Comparison of ENCODE assay signal across 17 cellular contexts in genomic region chr2:240935101-240935876, GRCh38. TPM values are rescaled to one million over a fixed set of nuclear protein-coding genes. Genes with fewer than 3 reads are reported as not detected.
DNase-seq lines count a peak whose midpoint lies in the region; ATAC-seq and TF ChIP-seq lines count a peak whose summit lies in the region.
"Had no signal": no experiment of that assay in that cellular context is flagged by ENCODE, and none has a peak within 500 bp of the region (broad histone marks: within the 10 kb centered on the region; RNA-seq: fewer than 3 reads in every experiment).

No MANE protein-coding gene starts in this region.

- TF ChIP-seq EP300 in suprapubic skin (IDR thresholded peaks at IDR 0.05), result no peak

- H3K9me3 ChIP-seq in RWPE2 (ENCODE audit: severe bottlenecking), result peaks cover 5% of the 10 kb centered on the region
- H3K9me3 ChIP-seq in suprapubic skin, result peaks cover 4% of the 10 kb centered on the region

- peaks cover 5% of the 10 kb centered on the region for H3K27me3 ChIP-seq in RWPE2 (ENCODE audit: insufficient read depth, poor library complexity, severe bottlenecking)
- H3K27me3 ChIP-seq in suprapubic skin, result peaks cover 3% of the 10 kb centered on the region
- H3K27me3 ChIP-seq: cardiac muscle cell had no signal

- DNase-seq in activated effector memory CD4-positive, alpha-beta T cell treated with anti-CD3 and anti-CD28 coated beads, Interleukin-2, amount 50 U/mL, for 16 hours, result peak; percentile 50
- no peak for DNase-seq in activated effector memory CD4-positive, alpha-beta T cell treated with Interleukin-2 at 50 U/mL for 16 hours
- DNase-seq in RWPE2 (ENCODE audit: low spot score) (peak; percentile 55), left lobe of liver (ENCODE audit: low spot score) (peak; percentile 42), suprapubic skin (ENCODE audit: low spot score in 2 of 2) (peak; percentile 45 to 68), HCEC 1CT (no peak), NCI-H1092 treated with DMSO at 0.1 percent for 48 hours (lab: John Stamatoyannopoulos, UW) (no peak)
- DNase-seq: HFFc6, Karpas-422, mesendoderm, NCI-H146, NCI-H526, nucleus accumbens, PC-3 had no signal

- H3K36me3 ChIP-seq in RWPE2 (ENCODE audit: low read depth), result no peaks in the 10 kb centered on the region
- H3K36me3 ChIP-seq in suprapubic skin, result no peaks in the 10 kb centered on the region
- H3K36me3 ChIP-seq: cardiac muscle cell had no signal

- TF ChIP-seq CTCF in RWPE2 (IDR thresholded peaks at IDR 0.05; ENCODE audit: poor library complexity, severe bottlenecking), result no peak
- TF ChIP-seq CTCF in suprapubic skin (IDR thresholded peaks at IDR 0.05), result no peak

- H3K4me3 ChIP-seq in RWPE2 (ENCODE audit: severe bottlenecking), result no peak overlapping the region
- no peak overlapping the region for H3K4me3 ChIP-seq in suprapubic skin
- H3K4me3 ChIP-seq: cardiac muscle cell had no signal

- no peaks in the 10 kb centered on the region for H3K4me1 ChIP-seq in RWPE2 (ENCODE audit: insufficient read depth, poor library complexity, severe bottlenecking)
- no peaks in the 10 kb centered on the region for H3K4me1 ChIP-seq in suprapubic skin

- H3K27ac ChIP-seq in RWPE2 (ENCODE audit: poor library complexity, severe bottlenecking) (no peak overlapping the region), suprapubic skin (no peak overlapping the region)
- H3K27ac ChIP-seq: cardiac muscle cell had no signal

- WGBS in suprapubic skin, result 68% methylated on average over 24 of the region's 25 CpGs

- TF ChIP-seq POLR2A in suprapubic skin (IDR thresholded peaks at IDR 0.05), result no peak

- no peak for ATAC-seq in RWPE2 (ENCODE audit: low read depth)
- no peak for ATAC-seq in left lobe of liver
- ATAC-seq in GM21619 (IDR thresholded peaks at IDR 0.05; ENCODE audit: unreplicated experiment), result no peak
- ATAC-seq: PC-3 had no signal

RNA-seq across cellular contexts. Expression of gene CROCC2, which starts 29.2 kb away (rescaled TPM):
- total RNA-seq in left lobe of liver (0.05 TPM), suprapubic skin (not detected)
- total RNA-seq: cardiac muscle cell, fibroblast of villous mesenchyme, HFFc6, PC-3 had no signal

RNA-seq across cellular contexts. Expression of gene MAB21L4, which starts 39.3 kb away (rescaled TPM):
- total RNA-seq in left lobe of liver (19.3 TPM), suprapubic skin (10 to 100 TPM; 28.7 to 97.5 (median 69.2) TPM)
- total RNA-seq: cardiac muscle cell, fibroblast of villous mesenchyme, HFFc6 had no signal

Comparison
In these comparisons a context has a peak if more than half of its experiments do, and no peak if none do; other contexts are left out.
1. DNase-seq: peak in activated effector memory CD4-positive, alpha-beta T cell treated with anti-CD3 and anti-CD28 coated beads, Interleukin-2, amount 50 U/mL, for 16 hours (single experiment), RWPE2 (single experiment), left lobe of liver (single experiment) and suprapubic skin (2 of 2); none in activated effector memory CD4-positive, alpha-beta T cell treated with Interleukin-2 at 50 U/mL for 16 hours (single experiment), HCEC 1CT (single experiment) and NCI-H1092 treated with DMSO at 0.1 percent for 48 hours (single experiment).